1 cellular context compared by ENCODE assay signal in the genomic region with DNA sequence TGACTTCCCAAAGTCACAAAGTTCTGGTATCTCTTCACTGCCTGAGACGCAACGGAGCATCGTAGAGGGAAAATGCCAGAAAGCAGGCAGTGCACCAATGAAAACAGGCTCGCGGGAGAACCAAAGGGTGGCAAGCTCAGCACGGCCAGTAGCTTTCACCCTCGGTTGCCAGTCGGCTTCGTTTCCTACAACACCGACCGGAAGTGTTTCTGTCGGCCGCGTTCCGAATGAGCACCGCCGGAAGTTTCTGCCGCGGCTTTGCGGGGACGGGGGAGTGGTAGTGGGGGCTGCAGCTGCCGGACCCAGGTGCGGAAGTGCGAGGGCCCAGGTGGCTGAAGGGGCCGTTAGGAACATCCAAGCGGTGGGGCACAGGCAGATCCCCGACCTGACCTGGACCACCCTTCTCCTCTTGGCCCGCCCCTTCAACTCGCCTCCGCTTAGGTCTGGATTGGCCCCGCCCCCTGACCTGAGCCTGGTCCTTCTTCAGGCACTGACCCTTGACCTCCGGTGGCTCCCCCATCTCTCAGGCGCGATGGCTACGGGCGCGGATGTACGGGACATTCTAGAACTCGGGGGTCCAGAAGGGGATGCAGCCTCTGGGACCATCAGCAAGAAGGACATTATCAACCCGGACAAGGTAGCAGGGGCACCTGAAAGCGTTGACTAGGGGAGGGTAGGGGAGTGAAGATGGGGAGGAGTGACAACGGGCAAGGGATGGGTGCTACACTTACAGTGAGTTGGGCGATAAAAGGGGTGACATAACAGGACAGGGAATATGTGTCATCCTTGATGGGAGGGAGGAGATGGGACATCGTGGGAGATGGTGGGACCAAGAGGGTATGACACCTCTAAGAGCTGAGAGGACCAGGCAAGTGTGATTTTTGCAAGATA.
TF ChIP-seq lines count a peak whose summit lies in the region.

A gene with protein sequence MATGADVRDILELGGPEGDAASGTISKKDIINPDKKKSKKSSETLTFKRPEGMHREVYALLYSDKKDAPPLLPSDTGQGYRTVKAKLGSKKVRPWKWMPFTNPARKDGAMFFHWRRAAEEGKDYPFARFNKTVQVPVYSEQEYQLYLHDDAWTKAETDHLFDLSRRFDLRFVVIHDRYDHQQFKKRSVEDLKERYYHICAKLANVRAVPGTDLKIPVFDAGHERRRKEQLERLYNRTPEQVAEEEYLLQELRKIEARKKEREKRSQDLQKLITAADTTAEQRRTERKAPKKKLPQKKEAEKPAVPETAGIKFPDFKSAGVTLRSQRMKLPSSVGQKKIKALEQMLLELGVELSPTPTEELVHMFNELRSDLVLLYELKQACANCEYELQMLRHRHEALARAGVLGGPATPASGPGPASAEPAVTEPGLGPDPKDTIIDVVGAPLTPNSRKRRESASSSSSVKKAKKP (plus strand): TSS at position 250 of the 891 bp plus-strand sequence. CDS start 283 bp downstream, at position 533.

TF ChIP-seq in HepG2, 621 proteins besides CTCF, POLR2A, EP300 and RAD21 (continued from another document and continues in another):
- TF ChIP-seq GZF1 (CRISPR knock-in tag; IDR thresholded peaks at IDR 0.05) (no peak), ZNF720 (CRISPR knock-in tag; IDR thresholded peaks at IDR 0.05) (no peak), THAP11 (CRISPR knock-in tag; IDR thresholded peaks at IDR 0.05) (peak; percentile 95), SALL1 (CRISPR knock-in tag; IDR thresholded peaks at IDR 0.05) (peak; percentile 91), ETV6 (CRISPR knock-in tag; conservative IDR thresholded peaks at IDR 0.05) (0 out of 2 replicates have a peak, but pooled peaks have one; percentile 61), ZNF558 (CRISPR knock-in tag; IDR thresholded peaks at IDR 0.05; ENCODE audit: borderline replicate concordance) (peak; percentile 89; the same call in 1 of the 2 replicates), SMARCC2 (IDR thresholded peaks at IDR 0.05) (no peak), CBX5 (CRISPR knock-in tag; IDR thresholded peaks at IDR 0.05; ENCODE audit: borderline replicate concordance) (peak; percentile 96; the same call in 1 of the 2 replicates), RNF2 (conservative IDR thresholded peaks at IDR 0.05; ENCODE audit: low read depth) (0 out of 2 replicates have a peak, but pooled peaks have one; percentile 41), ZNF569 (CRISPR knock-in tag; IDR thresholded peaks at IDR 0.05; ENCODE audit: borderline replicate concordance) (no peak), ZNF3 (CRISPR knock-in tag; IDR thresholded peaks at IDR 0.05) (0 out of 2 replicates have a peak, but pooled peaks have one; percentile 21), BRD4 (CRISPR knock-in tag; IDR thresholded peaks at IDR 0.05) (peak; percentile 94), MIXL1 (CRISPR knock-in tag; IDR thresholded peaks at IDR 0.05) (peak; percentile 74), ZNF367 (CRISPR knock-in tag; IDR thresholded peaks at IDR 0.05; ENCODE audit: borderline replicate concordance) (no peak), ZBTB21 (CRISPR knock-in tag; IDR thresholded peaks at IDR 0.05) (peak; percentile 32; the same call in 1 of the 2 replicates), ZNF850 (CRISPR knock-in tag; conservative IDR thresholded peaks at IDR 0.05) (no peak), ZNF749 (CRISPR knock-in tag; IDR thresholded peaks at IDR 0.05; ENCODE audit: borderline replicate concordance) (0 out of 2 replicates have a peak, but pooled peaks have one; percentile 49), ZNF441 (CRISPR knock-in tag; IDR thresholded peaks at IDR 0.05; ENCODE audit: borderline replicate concordance) (peak; percentile 78), REPIN1 (CRISPR knock-in tag; IDR thresholded peaks at IDR 0.05; ENCODE audit: borderline replicate concordance, low read depth) (peak; percentile 96), FOXC1 (CRISPR knock-in tag; IDR thresholded peaks at IDR 0.05; ENCODE audit: borderline replicate concordance) (peak; percentile 48; the same call in 1 of the 2 replicates), POGZ (CRISPR knock-in tag; IDR thresholded peaks at IDR 0.05) (peak; percentile 98), ZSCAN20 (CRISPR knock-in tag; IDR thresholded peaks at IDR 0.05; ENCODE audit: borderline replicate concordance) (no peak), NR2F6 (IDR thresholded peaks at IDR 0.05) (peak; percentile 91), NR2F6 (CRISPR knock-in tag; IDR thresholded peaks at IDR 0.05) (peak; percentile 78)
- TF ChIP-seq, protein P1, sequence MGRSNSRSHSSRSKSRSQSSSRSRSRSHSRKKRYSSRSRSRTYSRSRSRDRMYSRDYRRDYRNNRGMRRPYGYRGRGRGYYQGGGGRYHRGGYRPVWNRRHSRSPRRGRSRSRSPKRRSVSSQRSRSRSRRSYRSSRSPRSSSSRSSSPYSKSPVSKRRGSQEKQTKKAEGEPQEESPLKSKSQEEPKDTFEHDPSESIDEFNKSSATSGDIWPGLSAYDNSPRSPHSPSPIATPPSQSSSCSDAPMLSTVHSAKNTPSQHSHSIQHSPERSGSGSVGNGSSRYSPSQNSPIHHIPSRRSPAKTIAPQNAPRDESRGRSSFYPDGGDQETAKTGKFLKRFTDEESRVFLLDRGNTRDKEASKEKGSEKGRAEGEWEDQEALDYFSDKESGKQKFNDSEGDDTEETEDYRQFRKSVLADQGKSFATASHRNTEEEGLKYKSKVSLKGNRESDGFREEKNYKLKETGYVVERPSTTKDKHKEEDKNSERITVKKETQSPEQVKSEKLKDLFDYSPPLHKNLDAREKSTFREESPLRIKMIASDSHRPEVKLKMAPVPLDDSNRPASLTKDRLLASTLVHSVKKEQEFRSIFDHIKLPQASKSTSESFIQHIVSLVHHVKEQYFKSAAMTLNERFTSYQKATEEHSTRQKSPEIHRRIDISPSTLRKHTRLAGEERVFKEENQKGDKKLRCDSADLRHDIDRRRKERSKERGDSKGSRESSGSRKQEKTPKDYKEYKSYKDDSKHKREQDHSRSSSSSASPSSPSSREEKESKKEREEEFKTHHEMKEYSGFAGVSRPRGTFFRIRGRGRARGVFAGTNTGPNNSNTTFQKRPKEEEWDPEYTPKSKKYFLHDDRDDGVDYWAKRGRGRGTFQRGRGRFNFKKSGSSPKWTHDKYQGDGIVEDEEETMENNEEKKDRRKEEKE (IDR thresholded peaks at IDR 0.05), result no peak
- TF ChIP-seq, protein P2, sequence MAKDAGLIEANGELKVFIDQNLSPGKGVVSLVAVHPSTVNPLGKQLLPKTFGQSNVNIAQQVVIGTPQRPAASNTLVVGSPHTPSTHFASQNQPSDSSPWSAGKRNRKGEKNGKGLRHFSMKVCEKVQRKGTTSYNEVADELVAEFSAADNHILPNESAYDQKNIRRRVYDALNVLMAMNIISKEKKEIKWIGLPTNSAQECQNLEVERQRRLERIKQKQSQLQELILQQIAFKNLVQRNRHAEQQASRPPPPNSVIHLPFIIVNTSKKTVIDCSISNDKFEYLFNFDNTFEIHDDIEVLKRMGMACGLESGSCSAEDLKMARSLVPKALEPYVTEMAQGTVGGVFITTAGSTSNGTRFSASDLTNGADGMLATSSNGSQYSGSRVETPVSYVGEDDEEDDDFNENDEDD (CRISPR knock-in tag; IDR thresholded peaks at IDR 0.05; ENCODE audit: borderline replicate concordance), result peak; percentile 64; the same call in 1 of the 2 replicates
- TF ChIP-seq, protein P3, sequence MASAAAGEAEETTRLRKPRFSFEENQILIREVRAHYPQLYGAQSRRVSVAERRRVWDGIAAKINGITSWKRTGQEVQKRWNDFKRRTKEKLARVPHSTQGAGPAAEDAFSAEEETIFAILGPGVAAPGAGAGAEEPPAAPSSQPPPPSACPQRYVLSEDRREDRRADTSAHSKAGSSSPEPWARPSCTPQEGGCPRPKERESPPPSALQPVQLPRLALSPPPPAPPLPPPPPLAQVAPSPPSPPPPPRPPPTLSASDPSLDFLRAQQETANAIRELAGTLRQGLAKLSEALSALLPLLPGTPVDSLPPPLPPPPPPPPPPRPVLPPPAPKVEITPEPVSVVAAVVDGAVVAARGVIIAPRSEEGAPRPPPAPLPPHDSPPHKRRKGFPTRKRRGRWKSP (CRISPR knock-in tag; IDR thresholded peaks at IDR 0.05), result peak; percentile 81
- TF ChIP-seq, protein P4, sequence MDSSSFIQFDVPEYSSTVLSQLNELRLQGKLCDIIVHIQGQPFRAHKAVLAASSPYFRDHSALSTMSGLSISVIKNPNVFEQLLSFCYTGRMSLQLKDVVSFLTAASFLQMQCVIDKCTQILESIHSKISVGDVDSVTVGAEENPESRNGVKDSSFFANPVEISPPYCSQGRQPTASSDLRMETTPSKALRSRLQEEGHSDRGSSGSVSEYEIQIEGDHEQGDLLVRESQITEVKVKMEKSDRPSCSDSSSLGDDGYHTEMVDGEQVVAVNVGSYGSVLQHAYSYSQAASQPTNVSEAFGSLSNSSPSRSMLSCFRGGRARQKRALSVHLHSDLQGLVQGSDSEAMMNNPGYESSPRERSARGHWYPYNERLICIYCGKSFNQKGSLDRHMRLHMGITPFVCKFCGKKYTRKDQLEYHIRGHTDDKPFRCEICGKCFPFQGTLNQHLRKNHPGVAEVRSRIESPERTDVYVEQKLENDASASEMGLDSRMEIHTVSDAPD (CRISPR knock-in tag; IDR thresholded peaks at IDR 0.05), result peak; percentile 33; the same call in 1 of the 2 replicates
- TF ChIP-seq, protein P5, sequence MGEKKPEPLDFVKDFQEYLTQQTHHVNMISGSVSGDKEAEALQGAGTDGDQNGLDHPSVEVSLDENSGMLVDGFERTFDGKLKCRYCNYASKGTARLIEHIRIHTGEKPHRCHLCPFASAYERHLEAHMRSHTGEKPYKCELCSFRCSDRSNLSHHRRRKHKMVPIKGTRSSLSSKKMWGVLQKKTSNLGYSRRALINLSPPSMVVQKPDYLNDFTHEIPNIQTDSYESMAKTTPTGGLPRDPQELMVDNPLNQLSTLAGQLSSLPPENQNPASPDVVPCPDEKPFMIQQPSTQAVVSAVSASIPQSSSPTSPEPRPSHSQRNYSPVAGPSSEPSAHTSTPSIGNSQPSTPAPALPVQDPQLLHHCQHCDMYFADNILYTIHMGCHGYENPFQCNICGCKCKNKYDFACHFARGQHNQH (CRISPR knock-in tag; IDR thresholded peaks at IDR 0.05), result peak; percentile 80; the same call in 1 of the 2 replicates
- TF ChIP-seq, protein P6, sequence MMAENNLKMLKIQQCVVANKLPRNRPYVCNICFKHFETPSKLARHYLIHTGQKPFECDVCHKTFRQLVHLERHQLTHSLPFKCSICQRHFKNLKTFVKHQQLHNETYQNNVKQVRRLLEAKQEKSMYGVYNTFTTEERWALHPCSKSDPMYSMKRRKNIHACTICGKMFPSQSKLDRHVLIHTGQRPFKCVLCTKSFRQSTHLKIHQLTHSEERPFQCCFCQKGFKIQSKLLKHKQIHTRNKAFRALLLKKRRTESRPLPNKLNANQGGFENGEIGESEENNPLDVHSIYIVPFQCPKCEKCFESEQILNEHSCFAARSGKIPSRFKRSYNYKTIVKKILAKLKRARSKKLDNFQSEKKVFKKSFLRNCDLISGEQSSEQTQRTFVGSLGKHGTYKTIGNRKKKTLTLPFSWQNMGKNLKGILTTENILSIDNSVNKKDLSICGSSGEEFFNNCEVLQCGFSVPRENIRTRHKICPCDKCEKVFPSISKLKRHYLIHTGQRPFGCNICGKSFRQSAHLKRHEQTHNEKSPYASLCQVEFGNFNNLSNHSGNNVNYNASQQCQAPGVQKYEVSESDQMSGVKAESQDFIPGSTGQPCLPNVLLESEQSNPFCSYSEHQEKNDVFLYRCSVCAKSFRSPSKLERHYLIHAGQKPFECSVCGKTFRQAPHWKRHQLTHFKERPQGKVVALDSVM (CRISPR knock-in tag; IDR thresholded peaks at IDR 0.05), result peak; percentile 39; the same call in 1 of the 2 replicates
- TF ChIP-seq, protein P7, sequence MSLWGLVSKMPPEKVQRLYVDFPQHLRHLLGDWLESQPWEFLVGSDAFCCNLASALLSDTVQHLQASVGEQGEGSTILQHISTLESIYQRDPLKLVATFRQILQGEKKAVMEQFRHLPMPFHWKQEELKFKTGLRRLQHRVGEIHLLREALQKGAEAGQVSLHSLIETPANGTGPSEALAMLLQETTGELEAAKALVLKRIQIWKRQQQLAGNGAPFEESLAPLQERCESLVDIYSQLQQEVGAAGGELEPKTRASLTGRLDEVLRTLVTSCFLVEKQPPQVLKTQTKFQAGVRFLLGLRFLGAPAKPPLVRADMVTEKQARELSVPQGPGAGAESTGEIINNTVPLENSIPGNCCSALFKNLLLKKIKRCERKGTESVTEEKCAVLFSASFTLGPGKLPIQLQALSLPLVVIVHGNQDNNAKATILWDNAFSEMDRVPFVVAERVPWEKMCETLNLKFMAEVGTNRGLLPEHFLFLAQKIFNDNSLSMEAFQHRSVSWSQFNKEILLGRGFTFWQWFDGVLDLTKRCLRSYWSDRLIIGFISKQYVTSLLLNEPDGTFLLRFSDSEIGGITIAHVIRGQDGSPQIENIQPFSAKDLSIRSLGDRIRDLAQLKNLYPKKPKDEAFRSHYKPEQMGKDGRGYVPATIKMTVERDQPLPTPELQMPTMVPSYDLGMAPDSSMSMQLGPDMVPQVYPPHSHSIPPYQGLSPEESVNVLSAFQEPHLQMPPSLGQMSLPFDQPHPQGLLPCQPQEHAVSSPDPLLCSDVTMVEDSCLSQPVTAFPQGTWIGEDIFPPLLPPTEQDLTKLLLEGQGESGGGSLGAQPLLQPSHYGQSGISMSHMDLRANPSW (CRISPR knock-in tag; IDR thresholded peaks at IDR 0.05; ENCODE audit: borderline replicate concordance), result peak; percentile 48; the same call in 1 of the 2 replicates
- TF ChIP-seq, protein P8, sequence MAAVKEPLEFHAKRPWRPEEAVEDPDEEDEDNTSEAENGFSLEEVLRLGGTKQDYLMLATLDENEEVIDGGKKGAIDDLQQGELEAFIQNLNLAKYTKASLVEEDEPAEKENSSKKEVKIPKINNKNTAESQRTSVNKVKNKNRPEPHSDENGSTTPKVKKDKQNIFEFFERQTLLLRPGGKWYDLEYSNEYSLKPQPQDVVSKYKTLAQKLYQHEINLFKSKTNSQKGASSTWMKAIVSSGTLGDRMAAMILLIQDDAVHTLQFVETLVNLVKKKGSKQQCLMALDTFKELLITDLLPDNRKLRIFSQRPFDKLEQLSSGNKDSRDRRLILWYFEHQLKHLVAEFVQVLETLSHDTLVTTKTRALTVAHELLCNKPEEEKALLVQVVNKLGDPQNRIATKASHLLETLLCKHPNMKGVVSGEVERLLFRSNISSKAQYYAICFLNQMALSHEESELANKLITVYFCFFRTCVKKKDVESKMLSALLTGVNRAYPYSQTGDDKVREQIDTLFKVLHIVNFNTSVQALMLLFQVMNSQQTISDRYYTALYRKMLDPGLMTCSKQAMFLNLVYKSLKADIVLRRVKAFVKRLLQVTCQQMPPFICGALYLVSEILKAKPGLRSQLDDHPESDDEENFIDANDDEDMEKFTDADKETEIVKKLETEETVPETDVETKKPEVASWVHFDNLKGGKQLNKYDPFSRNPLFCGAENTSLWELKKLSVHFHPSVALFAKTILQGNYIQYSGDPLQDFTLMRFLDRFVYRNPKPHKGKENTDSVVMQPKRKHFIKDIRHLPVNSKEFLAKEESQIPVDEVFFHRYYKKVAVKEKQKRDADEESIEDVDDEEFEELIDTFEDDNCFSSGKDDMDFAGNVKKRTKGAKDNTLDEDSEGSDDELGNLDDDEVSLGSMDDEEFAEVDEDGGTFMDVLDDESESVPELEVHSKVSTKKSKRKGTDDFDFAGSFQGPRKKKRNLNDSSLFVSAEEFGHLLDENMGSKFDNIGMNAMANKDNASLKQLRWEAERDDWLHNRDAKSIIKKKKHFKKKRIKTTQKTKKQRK (IDR thresholded peaks at IDR 0.05; ENCODE audit: low read length), result no peak
